In the genomic region with DNA sequence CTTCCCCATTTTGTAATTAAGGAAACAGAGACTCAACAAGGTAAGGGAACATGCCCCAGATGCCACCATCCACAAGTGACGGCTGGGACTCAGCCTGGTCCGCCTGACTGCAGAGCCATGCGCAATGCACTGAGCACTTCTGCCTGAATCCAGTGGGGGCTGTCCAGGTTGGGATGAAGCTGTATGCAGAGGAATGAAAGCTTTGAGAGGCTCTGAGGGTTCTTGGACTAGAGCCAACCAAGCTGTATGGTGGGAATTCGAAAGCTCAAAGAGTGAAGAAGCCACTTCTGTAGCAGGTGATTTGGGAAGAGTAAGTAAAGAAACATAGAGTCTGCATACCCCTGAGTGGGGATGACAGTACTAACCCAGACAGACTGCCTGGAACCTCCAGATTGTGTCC, we compare ENCODE assay signal across 23 cellular contexts.
A peak's percentile ranks its signal among the peaks of the same experiment; 100 is the strongest.
DNase-seq lines count a peak whose midpoint lies in the region; ATAC-seq, FAIRE-seq and TF ChIP-seq lines count a peak whose summit lies in the region.
"Had no signal": no experiment of that assay in that cellular context is flagged by ENCODE, and none has a peak within 500 bp of the region (broad histone marks: within the 10 kb centered on the region; RNA-seq: fewer than 3 reads in every experiment).

No MANE protein-coding gene starts in this region.

- no peaks in the 10 kb centered on the region for H3K79me2 ChIP-seq in HepG2 (ENCODE audit: insufficient read depth, low read length)

- H3K27ac Mint-ChIP-seq in activated naive CD4-positive, alpha-beta T cell treated with anti-CD3 and anti-CD28 coated beads, Interleukin-2, amount 50 U/mL, for 72 hours: no peak overlapping the region
- H3K27ac Mint-ChIP-seq: B cell; CD4-positive, CD25-positive, alpha-beta regulatory T cell; GM23338 had no signal

- CTCF ChIA-PET in A673 (lab: Charles Lee) (no interaction called here), HepG2 (lab: Yijun Ruan, JAX; ENCODE audit: low intra/inter-chr PET ratio, low total read pairs) (no interaction called here)

- BruUV-seq in A673 (replicated peaks; lab: Mats Ljungman, UMichigan): no TSS peak
- no TSS peak for BruUV-seq in HepG2 (replicated peaks; lab: Mats Ljungman, UMichigan)

- no peak overlapping the region for H3K4me3 ChIP-seq in A673 (ENCODE audit: low read depth, low read length, poor library complexity, severe bottlenecking)
- no peak overlapping the region for H3K4me3 ChIP-seq in HepG2 (replicated peaks in 1 of 3; ENCODE audit: insufficient read depth in 1 of 3, low read depth in 2 of 3, low read length in 3 of 3)
- H3K4me3 ChIP-seq: GM12878, GM23338, SJSA1 had no signal

- TF ChIP-seq CTCF in A673 (conservative IDR thresholded peaks at IDR 0.05; ENCODE audit: low read depth, low read length): no peak
- no peak for TF ChIP-seq CTCF in HepG2 (CRISPR knock-in tag; IDR thresholded peaks at IDR 0.05)

- H3K36me3 Mint-ChIP-seq in activated naive CD4-positive, alpha-beta T cell treated with anti-CD3 and anti-CD28 coated beads, Interleukin-2, amount 50 U/mL, for 72 hours: no peaks in the 10 kb centered on the region
- H3K36me3 Mint-ChIP-seq: CD4-positive, CD25-positive, alpha-beta regulatory T cell had no signal

- no peak for FAIRE-seq in HepG2 (lab: Jason Lieb, UNC)
- FAIRE-seq: GM12878, GM19239 had no signal

- H3K27me3 ChIP-seq in A673 (replicated peaks; ENCODE audit: insufficient read depth, low read depth, low read length, poor library complexity) (no peaks in the 10 kb centered on the region), HepG2 (ENCODE audit: control insufficient read depth in 1 of 2, insufficient read depth in 2 of 2, low read length in 2 of 2) (no peaks in the 10 kb centered on the region)

- peak; percentile 61 for DNase-seq in DMS 273 (lab: John Stamatoyannopoulos, UW; ENCODE audit: unreplicated experiment)
- DNase-seq in DMS 273 treated with DMSO at 0.1 percent for 48 hours (lab: John Stamatoyannopoulos, UW): no peak
- peak; percentile 33 for DNase-seq in A673 (ENCODE audit: low spot score)
- peak; percentile 63 to 82 for DNase-seq in NCI-H524 (lab: John Stamatoyannopoulos, UW)
- DNase-seq in HepG2 (ENCODE audit: low spot score): peak; percentile 57
- no peak for DNase-seq in stimulated activated CD4-positive, alpha-beta T cell treated with anti-CD3 and anti-CD28 coated beads, Interleukin-1b, Interleukin-23, amount 100 ng/mL, for 48 hours
- no peak for DNase-seq in activated naive CD4-positive, alpha-beta T cell treated with anti-CD3 and anti-CD28 coated beads, Interleukin-2, amount 50 U/mL, for 72 hours (ENCODE audit: low spot score in 2 of 2)
- DNase-seq: CD4-positive, CD25-positive, alpha-beta regulatory T cell; COR-L47; DMS153; EL; HCEC 1CT; NCI-H2107; NCI-H69; PC-3; RPMI8226 had no signal

- H4K20me1 ChIP-seq in HepG2 (ENCODE audit: insufficient read depth, low read length): no peaks in the 10 kb centered on the region

- TF ChIP-seq EP300 in HepG2 (IDR thresholded peaks at IDR 0.05; ENCODE audit: low read depth in 2 of 2, low read length in 2 of 2) (no peak), HepG2 (CRISPR knock-in tag; IDR thresholded peaks at IDR 0.05; ENCODE audit: borderline replicate concordance) (no peak)

- 67% methylated on average over 4 of the region's 4 CpGs for WGBS in HepG2 (ENCODE audit: low lambda C conversion rate)

- ATAC-seq in HepG2: peak; percentile 63
- no peak for ATAC-seq in HG02759 (IDR thresholded peaks at IDR 0.05; ENCODE audit: unreplicated experiment)
- ATAC-seq in activated naive CD4-positive, alpha-beta T cell treated with anti-CD3 and anti-CD28 coated beads, Interleukin-2, amount 50 U/mL, for 72 hours: no peak
- ATAC-seq: GM12878, GM23338, PC-3 had no signal

- no peak for TF ChIP-seq POLR2A in HepG2 (IDR thresholded peaks at IDR 0.05; ENCODE audit: insufficient read depth in 1 of 2, low read depth in 2 of 2, low read length in 2 of 2)

- H3K9me3 Mint-ChIP-seq in activated naive CD4-positive, alpha-beta T cell treated with anti-CD3 and anti-CD28 coated beads, Interleukin-2, amount 50 U/mL, for 72 hours: no peaks in the 10 kb centered on the region
- H3K9me3 Mint-ChIP-seq: GM23338 had no signal

- H3K36me3 ChIP-seq in A673 (ENCODE audit: insufficient read depth, low read length, poor library complexity, severe bottlenecking) (no peaks in the 10 kb centered on the region), HepG2 (replicated peaks in 1 of 2; ENCODE audit: control insufficient read depth in 1 of 2, insufficient read depth in 2 of 2, low read length in 2 of 2) (no peaks in the 10 kb centered on the region)
- H3K36me3 ChIP-seq: SJSA1 had no signal

- no peak overlapping the region for H3K27ac ChIP-seq in A673 (ENCODE audit: low read depth, low read length, poor library complexity, severe bottlenecking)
- no peak overlapping the region for H3K27ac ChIP-seq in HepG2 (ENCODE audit: extremely low read length, insufficient read depth, low read length)
- H3K27ac ChIP-seq: 22Rv1, SJSA1 had no signal

- intact Hi-C loops in A673 (cut with micrococcal nuclease; ENCODE audit: unreplicated experiment) (no loop called here), HepG2 (cut with micrococcal nuclease; ENCODE audit: unreplicated experiment) (no loop called here)

- in situ Hi-C loops in HepG2 (cut with HindIII; ENCODE audit: extremely low pct_ligation_motif_present, low pct_unique_long_range_greater_than_20kb): no loop called here

- no peak overlapping the region for H3K4me2 ChIP-seq in HepG2 (ENCODE audit: low read depth, low read length)
- H3K4me2 ChIP-seq: GM23338 had no signal

- no peak overlapping the region for H2AFZ ChIP-seq in HepG2 (ENCODE audit: low read length)
- H2AFZ ChIP-seq: GM23338 had no signal

- no peak for TF ChIP-seq RAD21 in HepG2 (CRISPR knock-in tag; IDR thresholded peaks at IDR 0.05)

- POLR2A ChIA-PET in A673 (lab: Charles Lee; ENCODE audit: low non-redundant PET): no interaction called here
- POLR2A ChIA-PET in HepG2 (lab: Yijun Ruan, JAX): interaction anchor here (1.4 kb wide), 1 partner anchor 17 kb away, joined by 6 read pairs; no protein-coding TSS in a partner anchor

- H3K9me3 ChIP-seq in A673 (ENCODE audit: low read depth, low read length, poor library complexity, severe bottlenecking) (no peaks in the 10 kb centered on the region), HepG2 (ENCODE audit: low read length) (no peaks in the 10 kb centered on the region)
- H3K9me3 ChIP-seq: SJSA1 had no signal

- H3K4me1 ChIP-seq in A673 (ENCODE audit: insufficient read depth, low read length, poor library complexity, severe bottlenecking) (no peaks in the 10 kb centered on the region), HepG2 (ENCODE audit: insufficient read depth, low read length) (peaks cover 41% of the 10 kb centered on the region)

- no peak overlapping the region for H3K9ac ChIP-seq in HepG2 (ENCODE audit: insufficient read depth, low read depth, low read length)

TF ChIP-seq in HepG2, 621 proteins besides CTCF, POLR2A, EP300 and RAD21 (continues in another document):
- TF ChIP-seq, protein P1, sequence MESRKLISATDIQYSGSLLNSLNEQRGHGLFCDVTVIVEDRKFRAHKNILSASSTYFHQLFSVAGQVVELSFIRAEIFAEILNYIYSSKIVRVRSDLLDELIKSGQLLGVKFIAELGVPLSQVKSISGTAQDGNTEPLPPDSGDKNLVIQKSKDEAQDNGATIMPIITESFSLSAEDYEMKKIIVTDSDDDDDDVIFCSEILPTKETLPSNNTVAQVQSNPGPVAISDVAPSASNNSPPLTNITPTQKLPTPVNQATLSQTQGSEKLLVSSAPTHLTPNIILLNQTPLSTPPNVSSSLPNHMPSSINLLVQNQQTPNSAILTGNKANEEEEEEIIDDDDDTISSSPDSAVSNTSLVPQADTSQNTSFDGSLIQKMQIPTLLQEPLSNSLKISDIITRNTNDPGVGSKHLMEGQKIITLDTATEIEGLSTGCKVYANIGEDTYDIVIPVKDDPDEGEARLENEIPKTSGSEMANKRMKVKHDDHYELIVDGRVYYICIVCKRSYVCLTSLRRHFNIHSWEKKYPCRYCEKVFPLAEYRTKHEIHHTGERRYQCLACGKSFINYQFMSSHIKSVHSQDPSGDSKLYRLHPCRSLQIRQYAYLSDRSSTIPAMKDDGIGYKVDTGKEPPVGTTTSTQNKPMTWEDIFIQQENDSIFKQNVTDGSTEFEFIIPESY (CRISPR knock-in tag; IDR thresholded peaks at IDR 0.05): peak; percentile 21; the same call in 1 of the 2 replicates
- TF ChIP-seq NCOA2 (CRISPR knock-in tag; IDR thresholded peaks at IDR 0.05) (no peak), NFE2L2 (IDR thresholded peaks at IDR 0.05; ENCODE audit: low read length) (no peak), SMC3 (IDR thresholded peaks at IDR 0.05; ENCODE audit: low read length) (peak; percentile 25; the same call in 1 of the 2 replicates), JUND (CRISPR knock-in tag; IDR thresholded peaks at IDR 0.05) (no peak), MAF1 (CRISPR knock-in tag; IDR thresholded peaks at IDR 0.05; ENCODE audit: borderline replicate concordance) (no peak), PHB2 (IDR thresholded peaks at IDR 0.05; ENCODE audit: partially characterized antibody) (no peak)
- TF ChIP-seq, protein P2, sequence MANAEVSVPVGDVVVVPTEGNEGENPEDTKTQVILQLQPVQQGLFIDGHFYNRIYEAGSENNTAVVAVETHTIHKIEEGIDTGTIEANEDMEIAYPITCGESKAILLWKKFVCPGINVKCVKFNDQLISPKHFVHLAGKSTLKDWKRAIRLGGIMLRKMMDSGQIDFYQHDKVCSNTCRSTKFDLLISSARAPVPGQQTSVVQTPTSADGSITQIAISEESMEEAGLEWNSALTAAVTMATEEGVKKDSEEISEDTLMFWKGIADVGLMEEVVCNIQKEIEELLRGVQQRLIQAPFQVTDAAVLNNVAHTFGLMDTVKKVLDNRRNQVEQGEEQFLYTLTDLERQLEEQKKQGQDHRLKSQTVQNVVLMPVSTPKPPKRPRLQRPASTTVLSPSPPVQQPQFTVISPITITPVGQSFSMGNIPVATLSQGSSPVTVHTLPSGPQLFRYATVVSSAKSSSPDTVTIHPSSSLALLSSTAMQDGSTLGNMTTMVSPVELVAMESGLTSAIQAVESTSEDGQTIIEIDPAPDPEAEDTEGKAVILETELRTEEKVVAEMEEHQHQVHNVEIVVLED (CRISPR knock-in tag; IDR thresholded peaks at IDR 0.05; ENCODE audit: borderline replicate concordance): no peak
- TF ChIP-seq, protein P3, sequence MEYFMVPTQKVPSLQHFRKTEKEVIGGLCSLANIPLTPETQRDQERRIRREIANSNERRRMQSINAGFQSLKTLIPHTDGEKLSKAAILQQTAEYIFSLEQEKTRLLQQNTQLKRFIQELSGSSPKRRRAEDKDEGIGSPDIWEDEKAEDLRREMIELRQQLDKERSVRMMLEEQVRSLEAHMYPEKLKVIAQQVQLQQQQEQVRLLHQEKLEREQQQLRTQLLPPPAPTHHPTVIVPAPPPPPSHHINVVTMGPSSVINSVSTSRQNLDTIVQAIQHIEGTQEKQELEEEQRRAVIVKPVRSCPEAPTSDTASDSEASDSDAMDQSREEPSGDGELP (IDR thresholded peaks at IDR 0.05; ENCODE audit: borderline replicate concordance, low read depth): peak; percentile 53; the same call in 1 of the 2 replicates

Comparison
In these comparisons a context has a peak if more than half of its experiments do, and no peak if none do; other contexts are left out.
1. DNase-seq: peak in DMS 273 (single experiment), A673 (single experiment), NCI-H524 (2 of 2) and HepG2 (single experiment); none in DMS 273 treated with DMSO at 0.1 percent for 48 hours (single experiment), stimulated activated CD4-positive, alpha-beta T cell treated with anti-CD3 and anti-CD28 coated beads, Interleukin-1b, Interleukin-23, amount 100 ng/mL, for 48 hours (single experiment) and activated naive CD4-positive, alpha-beta T cell treated with anti-CD3 and anti-CD28 coated beads, Interleukin-2, amount 50 U/mL, for 72 hours (0 of 2).